24 cellular contexts compared by ENCODE assay signal in genomic region chr3:81980566-81981494, GRCh38.
DNase-seq lines count a peak whose midpoint lies in the region; ATAC-seq and TF ChIP-seq lines count a peak whose summit lies in the region.
"Had no signal": no experiment of that assay in that cellular context is flagged by ENCODE, and none has a peak within 500 bp of the region (broad histone marks: within the 10 kb centered on the region; RNA-seq: fewer than 3 reads in every experiment).

No MANE protein-coding gene starts in this region.

- H3K9me3 ChIP-seq in breast epithelium = no peaks in the 10 kb centered on the region
- H3K9me3 ChIP-seq in esophagus (ENCODE audit: control insufficient read depth in 2 of 2, insufficient read depth in 1 of 2, low read depth in 1 of 2, low read length in 1 of 2) = no peaks in the 10 kb centered on the region
- no peaks in the 10 kb centered on the region for H3K9me3 ChIP-seq in MG63
- H3K9me3 ChIP-seq: SJSA1, tibial artery had no signal

- TF ChIP-seq POLR2A in breast epithelium (IDR thresholded peaks at IDR 0.05) = no peak

- no peak for ATAC-seq in GM18873 (IDR thresholded peaks at IDR 0.05; ENCODE audit: low FRiP score, unreplicated experiment)
- ATAC-seq: activated CD8-positive, alpha-beta memory T cell treated with anti-CD3 and anti-CD28 coated beads, Interleukin-2, amount 10 ng/mL, durations not matched to agents 7 days and 5 days; right cardiac atrium; stimulated activated naive CD8-positive, alpha-beta T cell treated with anti-CD3 and anti-CD28 coated beads, Interleukin-15, amount 100 ng/mL, for 72 hours had no signal

- TF ChIP-seq CTCF in MCF 10A (IDR thresholded peaks at IDR 0.05; ENCODE audit: unreplicated experiment) (no peak), breast epithelium (IDR thresholded peaks at IDR 0.05) (no peak)

- H3K36me3 ChIP-seq in breast epithelium (no peaks in the 10 kb centered on the region), esophagus (ENCODE audit: control insufficient read depth in 2 of 2, insufficient read depth in 2 of 2, low read length in 1 of 2) (no peaks in the 10 kb centered on the region), MG63 (no peaks in the 10 kb centered on the region)
- H3K36me3 ChIP-seq: SJSA1, tibial artery had no signal

- intact Hi-C loops in MCF 10A (cut with micrococcal nuclease) (no loop called here), breast epithelium (cut with DNase I; ENCODE audit: low total_unique reads) (no loop called here)

- POLR2A ChIA-PET in MCF 10A (lab: Yijun Ruan, JAX) = no interaction called here
- POLR2A ChIA-PET in activated CD4-positive, alpha-beta T cell treated with anti-CD3 and anti-CD28 coated beads, Interleukin-2, amount 10 ng/mL, durations not matched to agents 7 days and 5 days (lab: Charles Lee) = no interaction called here

- CTCF ChIA-PET in MCF 10A (lab: Yijun Ruan, JAX) = no interaction called here
- CTCF ChIA-PET in activated CD4-positive, alpha-beta T cell treated with anti-CD3 and anti-CD28 coated beads, Interleukin-2, amount 10 ng/mL, durations not matched to agents 7 days and 5 days (lab: Charles Lee) = no interaction called here

- H3K4me3 ChIP-seq in breast epithelium (no peak overlapping the region), esophagus (ENCODE audit: low read depth in 1 of 2, low read length in 2 of 2) (peak overlapping the region in 1 of 2 donors; percentile 28), MG63 (no peak overlapping the region)
- H3K4me3 ChIP-seq: SJSA1, tibial artery had no signal

- H3K4me3 Mint-ChIP-seq in MCF 10A (ENCODE audit: unreplicated experiment) = no peak overlapping the region
- no peak overlapping the region for H3K4me3 Mint-ChIP-seq in activated CD4-positive, alpha-beta T cell treated with anti-CD3 and anti-CD28 coated beads, Interleukin-2, amount 10 ng/mL, durations not matched to agents 7 days and 5 days
- H3K4me3 Mint-ChIP-seq: activated CD4-positive, alpha-beta T cell treated with anti-CD3 and anti-CD28 coated beads, Interleukin-2, amount 10 ng/mL, durations not matched to agents 24 days and 14 days; activated CD8-positive, alpha-beta memory T cell treated with anti-CD3 and anti-CD28 coated beads, Interleukin-2, amount 10 ng/mL, durations not matched to agents 7 days and 5 days; naive B cell; stimulated activated naive CD8-positive, alpha-beta T cell treated with anti-CD3 and anti-CD28 coated beads, Interleukin-15, amount 100 ng/mL, for 72 hours had no signal

- no peak overlapping the region for H3K27ac ChIP-seq in breast epithelium
- peak overlapping the region; percentile 4 to 17 for H3K27ac ChIP-seq in esophagus (ENCODE audit: low read depth in 2 of 2, low read length in 1 of 2)
- H3K27ac ChIP-seq: HL-60, SJSA1, tibial artery had no signal

- no peaks in the 10 kb centered on the region for H3K4me1 ChIP-seq in breast epithelium
- no peaks in the 10 kb centered on the region for H3K4me1 ChIP-seq in esophagus (ENCODE audit: control insufficient read depth in 2 of 2, insufficient read depth in 2 of 2, low read length in 1 of 2)
- H3K4me1 ChIP-seq: SJSA1, tibial artery had no signal

- H3K36me3 Mint-ChIP-seq in MCF 10A (ENCODE audit: insufficient read depth, unreplicated experiment) = no peaks in the 10 kb centered on the region
- no peaks in the 10 kb centered on the region for H3K36me3 Mint-ChIP-seq in activated CD4-positive, alpha-beta T cell treated with anti-CD3 and anti-CD28 coated beads, Interleukin-2, amount 10 ng/mL, durations not matched to agents 7 days and 5 days (ENCODE audit: low read depth)
- H3K36me3 Mint-ChIP-seq: activated CD8-positive, alpha-beta memory T cell treated with anti-CD3 and anti-CD28 coated beads, Interleukin-2, amount 10 ng/mL, durations not matched to agents 7 days and 5 days; naive B cell had no signal

- DNase-seq in MCF 10A (ENCODE audit: unreplicated experiment) (peak; percentile 27), breast epithelium (ENCODE audit: low spot score in 2 of 2) (no peak), RPMI8226 (peak; percentile 23), MG63 (no peak), KBM-7 (no peak)
- no peak for DNase-seq in activated CD4-positive, alpha-beta T cell treated with anti-CD3 and anti-CD28 coated beads, Interleukin-2, amount 10 ng/mL, durations not matched to agents 7 days and 5 days
- DNase-seq: activated CD4-positive, alpha-beta T cell treated with anti-CD3 and anti-CD28 coated beads, Interleukin-2, amount 10 ng/mL, durations not matched to agents 24 days and 14 days; activated CD8-positive, alpha-beta memory T cell treated with anti-CD3 and anti-CD28 coated beads, Interleukin-2, amount 10 ng/mL, durations not matched to agents 7 days and 5 days; activated naive CD4-positive, alpha-beta T cell treated with anti-CD3 and anti-CD28 coated beads, Interleukin-2, amount 50 U/mL, for 16 hours; COR-L47; effector CD8-positive, alpha-beta T cell; mesenchymal stem cell; MM.1S; naive B cell; NCI-H146; NCI-H2171 treated with DMSO at 0.1 percent for 48 hours; NCI-H526; right cardiac atrium; stimulated activated naive CD8-positive, alpha-beta T cell treated with anti-CD3 and anti-CD28 coated beads, Interleukin-15, amount 100 ng/mL, for 72 hours; tibial artery had no signal

- H3K27ac Mint-ChIP-seq in MCF 10A (ENCODE audit: low read depth, unreplicated experiment) = no peak overlapping the region
- H3K27ac Mint-ChIP-seq in activated CD4-positive, alpha-beta T cell treated with anti-CD3 and anti-CD28 coated beads, Interleukin-2, amount 10 ng/mL, durations not matched to agents 7 days and 5 days = no peak overlapping the region
- H3K27ac Mint-ChIP-seq: activated CD4-positive, alpha-beta T cell treated with anti-CD3 and anti-CD28 coated beads, Interleukin-2, amount 10 ng/mL, durations not matched to agents 24 days and 14 days; activated CD8-positive, alpha-beta memory T cell treated with anti-CD3 and anti-CD28 coated beads, Interleukin-2, amount 10 ng/mL, durations not matched to agents 7 days and 5 days; naive B cell had no signal

- in situ Hi-C loops in KBM-7 (cut with MboI; ENCODE audit: low pct_unique_long_range_greater_than_20kb, low sequenced_read_pairs) = no loop called here

- no peaks in the 10 kb centered on the region for H3K9me3 Mint-ChIP-seq in MCF 10A (ENCODE audit: unreplicated experiment)
- no peaks in the 10 kb centered on the region for H3K9me3 Mint-ChIP-seq in activated CD4-positive, alpha-beta T cell treated with anti-CD3 and anti-CD28 coated beads, Interleukin-2, amount 10 ng/mL, durations not matched to agents 7 days and 5 days
- H3K9me3 Mint-ChIP-seq: activated CD4-positive, alpha-beta T cell treated with anti-CD3 and anti-CD28 coated beads, Interleukin-2, amount 10 ng/mL, durations not matched to agents 24 days and 14 days; stimulated activated naive CD8-positive, alpha-beta T cell treated with anti-CD3 and anti-CD28 coated beads, Interleukin-15, amount 100 ng/mL, for 72 hours had no signal

- WGBS in esophagus, 2 donors = 47 to 60% methylated on average over 10 of the region's 10 CpGs

- no peaks in the 10 kb centered on the region for H3K27me3 ChIP-seq in breast epithelium
- H3K27me3 ChIP-seq in esophagus (ENCODE audit: control insufficient read depth in 1 of 2, insufficient read depth in 2 of 2, low read length in 2 of 2) = no peaks in the 10 kb centered on the region
- no peaks in the 10 kb centered on the region for H3K27me3 ChIP-seq in MG63
- H3K27me3 ChIP-seq: SJSA1, tibial artery had no signal

- no peaks in the 10 kb centered on the region for H3K27me3 Mint-ChIP-seq in MCF 10A (ENCODE audit: insufficient read depth, unreplicated experiment)
- H3K27me3 Mint-ChIP-seq in activated CD4-positive, alpha-beta T cell treated with anti-CD3 and anti-CD28 coated beads, Interleukin-2, amount 10 ng/mL, durations not matched to agents 7 days and 5 days = no peaks in the 10 kb centered on the region
- H3K27me3 Mint-ChIP-seq: activated CD4-positive, alpha-beta T cell treated with anti-CD3 and anti-CD28 coated beads, Interleukin-2, amount 10 ng/mL, durations not matched to agents 24 days and 14 days; activated CD8-positive, alpha-beta memory T cell treated with anti-CD3 and anti-CD28 coated beads, Interleukin-2, amount 10 ng/mL, durations not matched to agents 7 days and 5 days; stimulated activated naive CD8-positive, alpha-beta T cell treated with anti-CD3 and anti-CD28 coated beads, Interleukin-15, amount 100 ng/mL, for 72 hours had no signal

- no TSS peak for BruUV-seq in MCF 10A (replicated peaks; lab: Mats Ljungman, UMichigan)

- H3K4me1 Mint-ChIP-seq in MCF 10A (ENCODE audit: insufficient read depth, unreplicated experiment) = peaks cover 6% of the 10 kb centered on the region
- H3K4me1 Mint-ChIP-seq in activated CD4-positive, alpha-beta T cell treated with anti-CD3 and anti-CD28 coated beads, Interleukin-2, amount 10 ng/mL, durations not matched to agents 7 days and 5 days = no peaks in the 10 kb centered on the region
- H3K4me1 Mint-ChIP-seq: activated CD4-positive, alpha-beta T cell treated with anti-CD3 and anti-CD28 coated beads, Interleukin-2, amount 10 ng/mL, durations not matched to agents 24 days and 14 days; activated CD8-positive, alpha-beta memory T cell treated with anti-CD3 and anti-CD28 coated beads, Interleukin-2, amount 10 ng/mL, durations not matched to agents 7 days and 5 days; naive B cell; stimulated activated naive CD8-positive, alpha-beta T cell treated with anti-CD3 and anti-CD28 coated beads, Interleukin-15, amount 100 ng/mL, for 72 hours had no signal

Comparison
In these comparisons a context has a peak if more than half of its experiments do, and no peak if none do; other contexts are left out.
1. DNase-seq: peak in MCF 10A (single experiment) and RPMI8226 (single experiment); none in breast epithelium (0 of 2), MG63 (single experiment), KBM-7 (single experiment) and activated CD4-positive, alpha-beta T cell treated with anti-CD3 and anti-CD28 coated beads, Interleukin-2, amount 10 ng/mL, durations not matched to agents 7 days and 5 days (single experiment).
2. H3K27ac ChIP-seq: peak in esophagus (2 of 2); none in breast epithelium (0 of 2).